ENCODE assay signal across 12 cellular contexts in the genomic region with DNA sequence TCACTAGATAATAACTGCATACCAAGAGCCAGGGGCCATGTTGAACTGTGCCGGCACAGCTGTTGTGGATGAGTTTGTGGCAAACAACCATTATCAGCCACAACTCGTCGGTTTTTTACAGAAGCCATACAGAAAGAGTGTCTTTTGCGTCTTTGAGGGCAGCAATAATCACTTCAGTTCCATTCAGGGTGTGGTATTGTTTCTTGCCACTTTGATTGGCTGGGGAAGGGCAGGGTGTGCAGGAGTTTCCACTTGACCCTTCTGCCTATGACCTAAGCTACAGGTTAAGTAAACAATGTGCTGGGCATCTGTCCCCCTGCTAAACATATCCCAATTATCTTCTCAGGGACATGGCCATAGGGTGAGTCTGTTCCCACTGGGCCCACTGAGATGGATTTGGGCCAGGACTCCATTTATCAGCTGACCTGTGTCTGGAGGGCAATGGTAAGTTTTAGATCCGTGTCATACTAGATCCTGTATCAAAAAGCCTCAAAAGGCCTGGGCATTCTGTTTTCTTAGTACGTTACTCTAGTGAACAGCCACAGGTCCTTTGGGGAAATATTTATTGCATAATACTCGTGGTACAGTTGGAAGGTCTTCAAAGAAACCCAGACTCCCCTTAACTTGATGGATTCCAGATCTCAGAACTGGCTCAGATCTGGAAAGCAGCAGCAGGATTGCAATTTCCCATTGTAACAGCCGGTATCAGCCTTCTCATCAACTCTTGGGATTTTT. TPM values are rescaled to one million over a fixed set of nuclear protein-coding genes. Genes with fewer than 3 reads are reported as not detected.
A peak's percentile ranks its signal among the peaks of the same experiment; 100 is the strongest.
DNase-seq lines count a peak whose midpoint lies in the region; ATAC-seq, FAIRE-seq and TF ChIP-seq lines count a peak whose summit lies in the region.
"Had no signal": no experiment of that assay in that cellular context is flagged by ENCODE, and none has a peak within 500 bp of the region (broad histone marks: within the 10 kb centered on the region; RNA-seq: fewer than 3 reads in every experiment).

No MANE protein-coding gene starts in this region.

- H3K9me3 ChIP-seq in A549 = peaks cover 77% of the 10 kb centered on the region
- peaks cover 6% of the 10 kb centered on the region for H3K9me3 ChIP-seq in endothelial cell of umbilical vein (replicated peaks; ENCODE audit: control insufficient read depth, insufficient read depth, low read length)
- H3K9me3 ChIP-seq in mesodermal cell (ENCODE audit: control insufficient read depth, low read length) = peaks cover 9% of the 10 kb centered on the region
- peaks cover 2% of the 10 kb centered on the region; the same call in 1 of the 2 replicates for H3K9me3 ChIP-seq in MG63

- H3K4me1 ChIP-seq in A549 (no peaks in the 10 kb centered on the region), endothelial cell of umbilical vein (ENCODE audit: control insufficient read depth, extremely low read depth, insufficient read depth, low read length) (no peaks in the 10 kb centered on the region), mesodermal cell (ENCODE audit: control insufficient read depth, insufficient read depth, low read length, poor library complexity, severe bottlenecking) (peaks cover 5% of the 10 kb centered on the region)
- H3K4me1 ChIP-seq: ascending aorta had no signal

- FAIRE-seq in A549 (lab: Jason Lieb, UNC) (no peak), endothelial cell of umbilical vein (lab: Jason Lieb, UNC) (no peak)

- dilution Hi-C loops in endothelial cell of umbilical vein (cut with MboI; ENCODE audit: extremely low pct_ligation_motif_present, low sequenced_read_pairs) = no loop called here

- H3K4me3 ChIP-seq in A549 = no peak overlapping the region
- no peak overlapping the region for H3K4me3 ChIP-seq in endothelial cell of umbilical vein (replicated peaks in 1 of 3; ENCODE audit: insufficient read depth in 1 of 3, low read depth in 1 of 3, low read length in 3 of 3)
- H3K4me3 ChIP-seq in mesodermal cell (ENCODE audit: extremely low read depth, insufficient read depth, low read length, poor library complexity, severe bottlenecking) = no peak overlapping the region
- no peak overlapping the region for H3K4me3 ChIP-seq in MG63
- H3K4me3 ChIP-seq: ascending aorta had no signal

- TF ChIP-seq CTCF in A549 (IDR thresholded peaks at IDR 0.05) (no peak), endothelial cell of umbilical vein (IDR thresholded peaks at IDR 0.05; ENCODE audit: extremely low read depth in 1 of 2, insufficient read depth in 1 of 2, low read depth in 1 of 2, low read length in 2 of 2) (no peak)

- TF ChIP-seq EP300 in A549 (IDR thresholded peaks at IDR 0.05) = no peak

- H4K20me1 ChIP-seq in endothelial cell of umbilical vein (replicated peaks; ENCODE audit: control insufficient read depth, extremely low read depth, insufficient read depth, low read length) = no peaks in the 10 kb centered on the region

- ATAC-seq in A549 (peak; percentile 8 to 10; a peak in 1 of 6 replicates), HG02973 (IDR thresholded peaks at IDR 0.05; ENCODE audit: unreplicated experiment) (no peak)
- ATAC-seq: T-cell had no signal

- H3K36me3 ChIP-seq in endothelial cell of umbilical vein (ENCODE audit: control insufficient read depth in 2 of 2, extremely low read depth in 1 of 2, insufficient read depth in 2 of 2, low read length in 2 of 2) (peaks cover 14 to 22% of the 10 kb centered on the region in 2 experiments), mesodermal cell (ENCODE audit: control insufficient read depth, insufficient read depth, low read length) (peaks cover 91% of the 10 kb centered on the region), MG63 (peaks cover 11% of the 10 kb centered on the region)

- TF ChIP-seq RAD21 in A549 (conservative IDR thresholded peaks at IDR 0.05 in 1 of 2, IDR thresholded peaks at IDR 0.05 in 1 of 2) = no peak

- H3K9ac ChIP-seq in endothelial cell of umbilical vein (replicated peaks; ENCODE audit: extremely low read depth, insufficient read depth, low read length) = no peak overlapping the region

- POLR2A ChIA-PET in A549 (lab: Yijun Ruan, JAX) (no interaction called here), endothelial cell of umbilical vein (lab: Charles Lee) (interaction anchor here (0.5 kb wide), 1 partner anchor 72 kb away, joined by 5 read pairs; no protein-coding TSS in a partner anchor)

- H3K27ac ChIP-seq in A549 (no peak overlapping the region), endothelial cell of umbilical vein (ENCODE audit: insufficient read depth, low read depth, low read length) (no peak overlapping the region), mesodermal cell (ENCODE audit: low read depth, low read length, severe bottlenecking) (peak overlapping the region; percentile 89)
- H3K27ac ChIP-seq: ascending aorta had no signal

- H3K27me3 ChIP-seq in endothelial cell of umbilical vein (ENCODE audit: control insufficient read depth in 2 of 2, insufficient read depth in 2 of 2, low read length in 2 of 2) = no peaks in the 10 kb centered on the region
- H3K27me3 ChIP-seq in MG63 = no peaks in the 10 kb centered on the region
- H3K27me3 ChIP-seq: ascending aorta had no signal

- H3K9me1 ChIP-seq in endothelial cell of umbilical vein (replicated peaks; ENCODE audit: control insufficient read depth, extremely low read depth, insufficient read depth, low read length) = no peaks in the 10 kb centered on the region

- TF ChIP-seq POLR2A in A549 (IDR thresholded peaks at IDR 0.05; ENCODE audit: low read length) = no peak
- TF ChIP-seq POLR2A in endothelial cell of umbilical vein (IDR thresholded peaks at IDR 0.05; ENCODE audit: low read depth, low read length) = no peak

- DNase-seq in A549 (ENCODE audit: low read depth in 1 of 2, low spot score in 1 of 2) = no peak
- DNase-seq in LHCN-M2 (ENCODE audit: low read depth) = peak; percentile 73
- peak; percentile 38 for DNase-seq in endothelial cell of umbilical vein (ENCODE audit: low read depth, low spot score)
- DNase-seq in NCI-H510A treated with DMSO at 0.1 percent for 48 hours (lab: John Stamatoyannopoulos, UW) = no peak
- no peak for DNase-seq in NCI-H748 treated with DMSO at 0.1 percent for 48 hours (lab: John Stamatoyannopoulos, UW)
- no peak for DNase-seq in MG63
- DNase-seq: naive B cell, NCI-H774, T-cell had no signal

- no peak overlapping the region for H2AFZ ChIP-seq in endothelial cell of umbilical vein (ENCODE audit: low read depth, low read length)

- no peak overlapping the region for H3K4me2 ChIP-seq in A549
- H3K4me2 ChIP-seq in endothelial cell of umbilical vein (ENCODE audit: insufficient read depth, low read length) = no peak overlapping the region

- no TSS peak for BruUV-seq in endothelial cell of umbilical vein (replicated peaks; lab: Mats Ljungman, UMichigan)

- 87% methylated on average over 8 of the region's 8 CpGs for WGBS in A549 (ENCODE audit: missing lambda C conversion rate)
- 95 to 98% methylated on average over 6 of the region's 8 CpGs for WGBS in mesodermal cell (ENCODE audit: insufficient coverage in 2 of 2), 2 experiments

- CTCF ChIA-PET in A549 (lab: Yijun Ruan, JAX) = interaction anchor here (1.6 to 3.8 kb wide), 2 partner anchors 12 to 71 kb away, joined by 5 to 28 read pairs; no protein-coding TSS in a partner anchor
- CTCF ChIA-PET in endothelial cell of umbilical vein (lab: Charles Lee) = no interaction called here

- intact Hi-C loops in endothelial cell of umbilical vein (cut with micrococcal nuclease) = no loop called here

- no peaks in the 10 kb centered on the region for H3K79me2 ChIP-seq in endothelial cell of umbilical vein (ENCODE audit: control insufficient read depth, insufficient read depth, low read length)

RNA-seq across cellular contexts. Expression of a gene that starts 15.9 kb away (rescaled TPM):
- polyA plus RNA-seq in A549 (2011; rRNA removed) (29.0 and 30.2 TPM in 2 replicates), A549 (2017; fragmentation: RNase III; extraction: RNeasy Plus Mini Kit Qiagen cat#74134 plus additional on column Dnase treatment) (19.9 to 23.7 TPM (median 22.5 TPM) in 3 replicates), endothelial cell of umbilical vein (20.1 and 21.8 TPM in 2 replicates)
- 11.0 and 12.3 TPM in 2 replicates for polyA plus RNA-seq in A549 (2012; cell fraction: cytosol; rRNA removed)
- polyA plus RNA-seq in A549 (2012; cell fraction: nucleus; rRNA removed) = 27.9 and 35.0 TPM in 2 replicates
- polyA minus RNA-seq in A549 (2011; rRNA and poly(A)+ RNA removed) = 33.9 and 42.7 TPM in 2 replicates
- total RNA-seq in LHCN-M2 (2014; rRNA removed) (31.0 and 32.9 TPM in 2 replicates), endothelial cell of umbilical vein (30.9 and 31.1 TPM in 2 replicates)
- polyA plus RNA-seq in LHCN-M2 (2012) = 15.7 TPM
- polyA plus RNA-seq in endothelial cell of umbilical vein (2011; cell fraction: cytosol; rRNA removed) = 16.4 and 18.1 TPM in 2 replicates
- 92.5 and 96.6 TPM in 2 replicates for polyA plus RNA-seq in endothelial cell of umbilical vein (2011; cell fraction: nucleus; rRNA removed)
- 16.4 and 21.6 TPM in 2 replicates for polyA plus RNA-seq in endothelial cell of umbilical vein (2012)
- polyA minus RNA-seq in endothelial cell of umbilical vein = 44.7 and 59.7 TPM in 2 replicates
- polyA minus RNA-seq in endothelial cell of umbilical vein (2011; cell fraction: cytosol; rRNA and poly(A)+ RNA removed) = 8.2 TPM
- polyA minus RNA-seq in endothelial cell of umbilical vein (2011; cell fraction: nucleus; rRNA and poly(A)+ RNA removed) = 57.9 and 89.1 TPM in 2 replicates
- 34.3 TPM for polyA plus RNA-seq in mesodermal cell (2013, experiment 1 of 2)
- polyA plus RNA-seq in mesodermal cell (2013, experiment 2 of 2) = 35.8 TPM
- total RNA-seq in MG63 (2014; rRNA removed; shearing (Covaris generic); ENCODE audit: low replicate concordance) = 11.0 and 39.4 TPM in 2 replicates

RNA-seq across cellular contexts. Expression of a gene that starts 16.0 kb away (rescaled TPM):
- polyA plus RNA-seq in A549 (2011; rRNA removed) (17.9 and 18.3 TPM in 2 replicates), A549 (2017; fragmentation: RNase III; extraction: RNeasy Plus Mini Kit Qiagen cat#74134 plus additional on column Dnase treatment) (8.3 to 9.2 TPM (median 9.1 TPM) in 3 replicates), endothelial cell of umbilical vein (6.5 and 7.7 TPM in 2 replicates)
- 7.8 and 8.6 TPM in 2 replicates for polyA plus RNA-seq in A549 (2012; cell fraction: cytosol; rRNA removed)
- polyA plus RNA-seq in A549 (2012; cell fraction: nucleus; rRNA removed) = 6.5 and 7.1 TPM in 2 replicates
- 11.8 and 12.6 TPM in 2 replicates for polyA minus RNA-seq in A549 (2011; rRNA and poly(A)+ RNA removed)
- total RNA-seq in LHCN-M2 (2014; rRNA removed) (11.8 and 12.6 TPM in 2 replicates), endothelial cell of umbilical vein (7.4 and 7.7 TPM in 2 replicates)
- polyA plus RNA-seq in LHCN-M2 (2012) = 7.9 TPM
- 10.3 and 11.9 TPM in 2 replicates for polyA plus RNA-seq in endothelial cell of umbilical vein (2011; cell fraction: cytosol; rRNA removed)
- polyA plus RNA-seq in endothelial cell of umbilical vein (2011; cell fraction: nucleus; rRNA removed) = 8.7 and 9.3 TPM in 2 replicates
- polyA plus RNA-seq in endothelial cell of umbilical vein (2012) = 6.7 and 7.0 TPM in 2 replicates
- polyA minus RNA-seq in endothelial cell of umbilical vein = 6.2 and 7.1 TPM in 2 replicates
- polyA minus RNA-seq in endothelial cell of umbilical vein (2011; cell fraction: cytosol; rRNA and poly(A)+ RNA removed) = 2.5 TPM
- polyA minus RNA-seq in endothelial cell of umbilical vein (2011; cell fraction: nucleus; rRNA and poly(A)+ RNA removed) = 3.0 and 3.6 TPM in 2 replicates
- polyA plus RNA-seq in mesodermal cell (2013, experiment 1 of 2) = 16.1 TPM
- 12.9 TPM for polyA plus RNA-seq in mesodermal cell (2013, experiment 2 of 2)
- total RNA-seq in MG63 (2014; rRNA removed; shearing (Covaris generic); ENCODE audit: low replicate concordance) = 3.6 and 6.3 TPM in 2 replicates

RNA-seq across cellular contexts. Expression of a gene that starts 23.1 kb away (rescaled TPM):
- 190 and 192 TPM in 2 replicates for polyA plus RNA-seq in A549 (2011; rRNA removed)
- 284 TPM in 2 replicates for polyA plus RNA-seq in A549 (2012; cell fraction: cytosol; rRNA removed)
- polyA plus RNA-seq in A549 (2012; cell fraction: nucleus; rRNA removed) = 142 and 159 TPM in 2 replicates
- 205 to 295 TPM (median 219 TPM) in 3 replicates for polyA plus RNA-seq in A549 (2017; fragmentation: RNase III; extraction: RNeasy Plus Mini Kit Qiagen cat#74134 plus additional on column Dnase treatment)
- polyA minus RNA-seq in A549 (2011; rRNA and poly(A)+ RNA removed) = 225 and 256 TPM in 2 replicates
- total RNA-seq in LHCN-M2 (2014; rRNA removed) = 96.6 and 100 TPM in 2 replicates
- 304 TPM for polyA plus RNA-seq in LHCN-M2 (2012)
- total RNA-seq in endothelial cell of umbilical vein = 168 and 188 TPM in 2 replicates
- 251 and 268 TPM in 2 replicates for polyA plus RNA-seq in endothelial cell of umbilical vein
- polyA plus RNA-seq in endothelial cell of umbilical vein (2011; cell fraction: cytosol; rRNA removed) = 257 and 331 TPM in 2 replicates
- 152 and 181 TPM in 2 replicates for polyA plus RNA-seq in endothelial cell of umbilical vein (2011; cell fraction: nucleus; rRNA removed)
- 169 and 251 TPM in 2 replicates for polyA plus RNA-seq in endothelial cell of umbilical vein (2012)
- 230 and 233 TPM in 2 replicates for polyA minus RNA-seq in endothelial cell of umbilical vein
- 122 TPM for polyA minus RNA-seq in endothelial cell of umbilical vein (2011; cell fraction: cytosol; rRNA and poly(A)+ RNA removed)
- polyA minus RNA-seq in endothelial cell of umbilical vein (2011; cell fraction: nucleus; rRNA and poly(A)+ RNA removed) = 46.3 and 64.6 TPM in 2 replicates
- polyA plus RNA-seq in mesodermal cell (2013, experiment 1 of 2) = 129 TPM
- 110 TPM for polyA plus RNA-seq in mesodermal cell (2013, experiment 2 of 2)
- 58.3 and 78.2 TPM in 2 replicates for total RNA-seq in MG63 (2014; rRNA removed; shearing (Covaris generic); ENCODE audit: low replicate concordance)

RNA-seq across cellular contexts. Expression of a gene that starts 35.6 kb away (rescaled TPM):
- polyA plus RNA-seq in A549 (2011; rRNA removed) = 138 and 145 TPM in 2 replicates
- 433 and 443 TPM in 2 replicates for polyA plus RNA-seq in A549 (2012; cell fraction: cytosol; rRNA removed)
- polyA plus RNA-seq in A549 (2012; cell fraction: nucleus; rRNA removed) = 711 and 931 TPM in 2 replicates
- 265 to 287 TPM (median 280 TPM) in 3 replicates for polyA plus RNA-seq in A549 (2017; fragmentation: RNase III; extraction: RNeasy Plus Mini Kit Qiagen cat#74134 plus additional on column Dnase treatment)
- 261 and 274 TPM in 2 replicates for polyA minus RNA-seq in A549 (2011; rRNA and poly(A)+ RNA removed)
- total RNA-seq in LHCN-M2 (2014; rRNA removed) = 283 and 290 TPM in 2 replicates
- polyA plus RNA-seq in LHCN-M2 (2012) = 149 TPM
- total RNA-seq in endothelial cell of umbilical vein = 183 and 187 TPM in 2 replicates
- polyA plus RNA-seq in endothelial cell of umbilical vein = 145 and 156 TPM in 2 replicates
- polyA plus RNA-seq in endothelial cell of umbilical vein (2011; cell fraction: cytosol; rRNA removed) = 128 and 148 TPM in 2 replicates
- 575 and 612 TPM in 2 replicates for polyA plus RNA-seq in endothelial cell of umbilical vein (2011; cell fraction: nucleus; rRNA removed)
- 68.4 and 119 TPM in 2 replicates for polyA plus RNA-seq in endothelial cell of umbilical vein (2012)
- polyA minus RNA-seq in endothelial cell of umbilical vein = 123 and 162 TPM in 2 replicates
- polyA minus RNA-seq in endothelial cell of umbilical vein (2011; cell fraction: cytosol; rRNA and poly(A)+ RNA removed) = 332 TPM
- polyA minus RNA-seq in endothelial cell of umbilical vein (2011; cell fraction: nucleus; rRNA and poly(A)+ RNA removed) = 151 and 168 TPM in 2 replicates
- polyA plus RNA-seq in mesodermal cell (2013, experiment 1 of 2) = 165 TPM
- polyA plus RNA-seq in mesodermal cell (2013, experiment 2 of 2) = 151 TPM
- total RNA-seq in MG63 (2014; rRNA removed; shearing (Covaris generic); ENCODE audit: low replicate concordance) = 121 and 191 TPM in 2 replicates

RNA-seq across cellular contexts. Expression of a gene that starts 35.8 kb away (rescaled TPM):
- 13.7 and 16.6 TPM in 2 replicates for polyA plus RNA-seq in A549 (2011; rRNA removed)
- 17.3 and 19.4 TPM in 2 replicates for polyA plus RNA-seq in A549 (2012; cell fraction: cytosol; rRNA removed)
- 35.9 and 37.0 TPM in 2 replicates for polyA plus RNA-seq in A549 (2012; cell fraction: nucleus; rRNA removed)
- polyA plus RNA-seq in A549 (2017; fragmentation: RNase III; extraction: RNeasy Plus Mini Kit Qiagen cat#74134 plus additional on column Dnase treatment) = 16.5 to 18.3 TPM (median 18.1 TPM) in 3 replicates
- 22.7 and 28.1 TPM in 2 replicates for polyA minus RNA-seq in A549 (2011; rRNA and poly(A)+ RNA removed)
- total RNA-seq in LHCN-M2 (2014; rRNA removed) = 53.1 and 59.9 TPM in 2 replicates
- polyA plus RNA-seq in LHCN-M2 (2012) = 37.7 TPM
- total RNA-seq in endothelial cell of umbilical vein = 20.5 and 22.7 TPM in 2 replicates
- 27.4 and 31.4 TPM in 2 replicates for polyA plus RNA-seq in endothelial cell of umbilical vein
- 20.7 and 21.5 TPM in 2 replicates for polyA plus RNA-seq in endothelial cell of umbilical vein (2011; cell fraction: cytosol; rRNA removed)
- polyA plus RNA-seq in endothelial cell of umbilical vein (2011; cell fraction: nucleus; rRNA removed) = 57.4 and 65.9 TPM in 2 replicates
- 25.9 and 28.9 TPM in 2 replicates for polyA plus RNA-seq in endothelial cell of umbilical vein (2012)
- 22.9 and 24.5 TPM in 2 replicates for polyA minus RNA-seq in endothelial cell of umbilical vein
- 10.0 TPM for polyA minus RNA-seq in endothelial cell of umbilical vein (2011; cell fraction: cytosol; rRNA and poly(A)+ RNA removed)
- polyA minus RNA-seq in endothelial cell of umbilical vein (2011; cell fraction: nucleus; rRNA and poly(A)+ RNA removed) = 13.7 and 17.7 TPM in 2 replicates
- 18.9 TPM for polyA plus RNA-seq in mesodermal cell (2013, experiment 1 of 2)
- 14.3 TPM for polyA plus RNA-seq in mesodermal cell (2013, experiment 2 of 2)
- 16.8 and 28.4 TPM in 2 replicates for total RNA-seq in MG63 (2014; rRNA removed; shearing (Covaris generic); ENCODE audit: low replicate concordance)

Comparison
In these comparisons a context has a peak if more than half of its experiments do, and no peak if none do; other contexts are left out.
1. DNase-seq: peak in LHCN-M2 (single experiment) and endothelial cell of umbilical vein (single experiment); none in A549 (0 of 2), NCI-H510A treated with DMSO at 0.1 percent for 48 hours (single experiment), NCI-H748 treated with DMSO at 0.1 percent for 48 hours (single experiment) and MG63 (single experiment).